ENCODE assay signal across 8 cellular contexts in genomic region chr5:67998709-67999251, GRCh38.
DNase-seq lines count a peak whose midpoint lies in the region; ATAC-seq and TF ChIP-seq lines count a peak whose summit lies in the region.

No MANE protein-coding gene starts in this region.

- no peaks in the 10 kb centered on the region for H3K27me3 ChIP-seq in effector memory CD4-positive, alpha-beta T cell (replicated peaks; ENCODE audit: control insufficient read depth, insufficient read depth, low read length, poor library complexity, severe bottlenecking)

- peak; percentile 52 for DNase-seq in GM03348 (ENCODE audit: low spot score)
- DNase-seq in fibroblast of the aortic adventitia (ENCODE audit: low read depth): peak; percentile 42
- peak; percentile 93 for DNase-seq in posterior vena cava (ENCODE audit: low spot score)
- no peak for DNase-seq in effector memory CD4-positive, alpha-beta T cell
- no peak for DNase-seq in DMS153 treated with DMSO at 0.1 percent for 48 hours (lab: John Stamatoyannopoulos, UW; ENCODE audit: unreplicated experiment)

- ATAC-seq in SK-N-SH treated with all-trans-retinoic acid at 6 μM for 48 hours (peak; percentile 89), HG03460 (IDR thresholded peaks at IDR 0.05; ENCODE audit: unreplicated experiment) (no peak), HG03097 (IDR thresholded peaks at IDR 0.05; ENCODE audit: low FRiP score, unreplicated experiment) (no peak)

- no peaks in the 10 kb centered on the region for H3K4me1 ChIP-seq in effector memory CD4-positive, alpha-beta T cell (ENCODE audit: control insufficient read depth, insufficient read depth, low read length, poor library complexity, severe bottlenecking)

- no peaks in the 10 kb centered on the region for H3K9me3 ChIP-seq in effector memory CD4-positive, alpha-beta T cell (ENCODE audit: control insufficient read depth, low read length)

- no peak overlapping the region for H3K4me3 ChIP-seq in fibroblast of the aortic adventitia (ENCODE audit: low read depth, low read length)
- H3K4me3 ChIP-seq in effector memory CD4-positive, alpha-beta T cell (ENCODE audit: insufficient read depth, low read depth, low read length, poor library complexity, severe bottlenecking): no peak overlapping the region

- intact Hi-C loops in posterior vena cava (cut with DNase I): no loop called here

- H3K27ac ChIP-seq in effector memory CD4-positive, alpha-beta T cell (ENCODE audit: insufficient read depth, low read length, poor library complexity, severe bottlenecking): no peak overlapping the region

- no peak for TF ChIP-seq CTCF in fibroblast of the aortic adventitia (IDR thresholded peaks at IDR 0.05; ENCODE audit: insufficient read depth, low read length)

- H3K36me3 ChIP-seq in effector memory CD4-positive, alpha-beta T cell (ENCODE audit: control insufficient read depth, insufficient read depth, low read length): no peaks in the 10 kb centered on the region

TF ChIP-seq in SK-N-SH treated with all-trans-retinoic acid at 6 μM for 48 hours, 23 proteins besides CTCF, POLR2A, EP300 and RAD21:
- no peak for TF ChIP-seq TCF4 (CRISPR knock-in tag; IDR thresholded peaks at IDR 0.05; ENCODE audit: borderline replicate concordance)
- no peak for TF ChIP-seq ZNF8 (CRISPR knock-in tag; IDR thresholded peaks at IDR 0.05)
- TF ChIP-seq TOX (CRISPR knock-in tag; IDR thresholded peaks at IDR 0.05; ENCODE audit: borderline replicate concordance): no peak
- no peak for TF ChIP-seq ZFP3 (CRISPR knock-in tag; IDR thresholded peaks at IDR 0.05)
- no peak for TF ChIP-seq GLIS3 (CRISPR knock-in tag; IDR thresholded peaks at IDR 0.05)
- no peak for TF ChIP-seq RARB (CRISPR knock-in tag; IDR thresholded peaks at IDR 0.05)
- no peak for TF ChIP-seq ZFP30 (CRISPR knock-in tag; IDR thresholded peaks at IDR 0.05)
- TF ChIP-seq SNAI2 (CRISPR knock-in tag; IDR thresholded peaks at IDR 0.05): no peak
- no peak for TF ChIP-seq PATZ1 (CRISPR knock-in tag; IDR thresholded peaks at IDR 0.05; ENCODE audit: borderline replicate concordance)
- TF ChIP-seq, protein P1, sequence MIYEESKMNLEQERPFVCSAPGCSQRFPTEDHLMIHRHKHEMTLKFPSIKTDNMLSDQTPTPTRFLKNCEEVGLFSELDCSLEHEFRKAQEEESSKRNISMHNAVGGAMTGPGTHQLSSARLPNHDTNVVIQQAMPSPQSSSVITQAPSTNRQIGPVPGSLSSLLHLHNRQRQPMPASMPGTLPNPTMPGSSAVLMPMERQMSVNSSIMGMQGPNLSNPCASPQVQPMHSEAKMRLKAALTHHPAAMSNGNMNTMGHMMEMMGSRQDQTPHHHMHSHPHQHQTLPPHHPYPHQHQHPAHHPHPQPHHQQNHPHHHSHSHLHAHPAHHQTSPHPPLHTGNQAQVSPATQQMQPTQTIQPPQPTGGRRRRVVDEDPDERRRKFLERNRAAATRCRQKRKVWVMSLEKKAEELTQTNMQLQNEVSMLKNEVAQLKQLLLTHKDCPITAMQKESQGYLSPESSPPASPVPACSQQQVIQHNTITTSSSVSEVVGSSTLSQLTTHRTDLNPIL (CRISPR knock-in tag; IDR thresholded peaks at IDR 0.05; ENCODE audit: low read depth): no peak
- no peak for TF ChIP-seq CSRNP3 (CRISPR knock-in tag; IDR thresholded peaks at IDR 0.05)
- TF ChIP-seq ARNTL (CRISPR knock-in tag; IDR thresholded peaks at IDR 0.05; ENCODE audit: borderline replicate concordance, low read depth): no peak
- TF ChIP-seq ZNF70 (CRISPR knock-in tag; IDR thresholded peaks at IDR 0.05): no peak
- TF ChIP-seq ZC3H10 (CRISPR knock-in tag; IDR thresholded peaks at IDR 0.05): no peak
- no peak for TF ChIP-seq BACH2 (CRISPR knock-in tag; IDR thresholded peaks at IDR 0.05; ENCODE audit: borderline replicate concordance)
- no peak for TF ChIP-seq TSHZ2 (CRISPR knock-in tag; IDR thresholded peaks at IDR 0.05)
- no peak for TF ChIP-seq ISL1 (CRISPR knock-in tag; IDR thresholded peaks at IDR 0.05)
- TF ChIP-seq, protein P2, sequence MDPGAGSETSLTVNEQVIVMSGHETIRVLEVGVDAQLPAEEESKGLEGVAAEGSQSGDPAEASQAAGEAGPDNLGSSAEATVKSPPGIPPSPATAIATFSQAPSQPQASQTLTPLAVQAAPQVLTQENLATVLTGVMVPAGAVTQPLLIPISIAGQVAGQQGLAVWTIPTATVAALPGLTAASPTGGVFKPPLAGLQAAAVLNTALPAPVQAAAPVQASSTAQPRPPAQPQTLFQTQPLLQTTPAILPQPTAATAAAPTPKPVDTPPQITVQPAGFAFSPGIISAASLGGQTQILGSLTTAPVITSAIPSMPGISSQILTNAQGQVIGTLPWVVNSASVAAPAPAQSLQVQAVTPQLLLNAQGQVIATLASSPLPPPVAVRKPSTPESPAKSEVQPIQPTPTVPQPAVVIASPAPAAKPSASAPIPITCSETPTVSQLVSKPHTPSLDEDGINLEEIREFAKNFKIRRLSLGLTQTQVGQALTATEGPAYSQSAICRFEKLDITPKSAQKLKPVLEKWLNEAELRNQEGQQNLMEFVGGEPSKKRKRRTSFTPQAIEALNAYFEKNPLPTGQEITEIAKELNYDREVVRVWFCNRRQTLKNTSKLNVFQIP (CRISPR knock-in tag; IDR thresholded peaks at IDR 0.05; ENCODE audit: borderline replicate concordance, low read depth): no peak
- no peak for TF ChIP-seq OSR1 (CRISPR knock-in tag; IDR thresholded peaks at IDR 0.05)
- no peak for TF ChIP-seq PPARA (CRISPR knock-in tag; IDR thresholded peaks at IDR 0.05; ENCODE audit: borderline replicate concordance)

Comparison
In these comparisons a context has a peak if more than half of its experiments do, and no peak if none do; other contexts are left out.
1. DNase-seq: peak in GM03348 (single experiment), fibroblast of the aortic adventitia (single experiment) and posterior vena cava (single experiment); none in effector memory CD4-positive, alpha-beta T cell (0 of 3) and DMS153 treated with DMSO at 0.1 percent for 48 hours (single experiment).